ENCODE assay signal across 1 cellular context in genomic region chr18:55790296-55790695, GRCh38.
TF ChIP-seq lines count a peak whose summit lies in the region.

No MANE protein-coding gene starts in this region.

TF ChIP-seq in WTC11, 78 proteins besides CTCF, POLR2A, EP300 and RAD21 (continued from another document):
- TF ChIP-seq CDX4 (CRISPR knock-in tag; IDR thresholded peaks at IDR 0.05; ENCODE audit: borderline replicate concordance) (no peak), HMGXB4 (CRISPR knock-in tag; IDR thresholded peaks at IDR 0.05) (no peak), NR2C2 (CRISPR knock-in tag; IDR thresholded peaks at IDR 0.05) (no peak), OVOL2 (CRISPR knock-in tag; IDR thresholded peaks at IDR 0.05; ENCODE audit: borderline replicate concordance) (no peak)
